ENCODE assay signal across 12 cellular contexts in genomic region chr4:156547439-156547838, GRCh38.
DNase-seq lines count a peak whose midpoint lies in the region; ATAC-seq and TF ChIP-seq lines count a peak whose summit lies in the region.
"Had no signal": no experiment of that assay in that cellular context is flagged by ENCODE, and none has a peak within 500 bp of the region (broad histone marks: within the 10 kb centered on the region; RNA-seq: fewer than 3 reads in every experiment).

No MANE protein-coding gene starts in this region.

- DNase-seq in HCEC 1CT (peak; percentile 81), RWPE2 (ENCODE audit: low spot score) (no peak), foreskin fibroblast (peak; percentile 87 to 93), smooth muscle cell of the brain vasculature (ENCODE audit: low read depth, low spot score) (peak; percentile 32), DMS153 treated with DMSO at 0.1 percent for 48 hours (lab: John Stamatoyannopoulos, UW; ENCODE audit: unreplicated experiment) (no peak), cortex of kidney (lab: John Stamatoyannopoulos, UW) (no peak)
- DNase-seq in activated CD4-positive, alpha-beta T cell treated with anti-CD3 and anti-CD28 coated beads for 1 hour: no peak
- no peak for DNase-seq in activated effector memory CD4-positive, alpha-beta T cell treated with Interleukin-2 at 50 U/mL for 16 hours
- DNase-seq: activated CD8-positive, alpha-beta T cell treated with anti-CD3 and anti-CD28 coated beads, Interleukin-2, amount 10 ng/mL, durations not matched to agents 7 days and 5 days; NCI-H1694 treated with DMSO at 0.1 percent for 48 hours; ovary had no signal

- ATAC-seq in RWPE2 (ENCODE audit: low read depth): peak; percentile 79
- ATAC-seq: activated CD8-positive, alpha-beta T cell treated with anti-CD3 and anti-CD28 coated beads, Interleukin-2, amount 10 ng/mL, durations not matched to agents 7 days and 5 days had no signal

- no peaks in the 10 kb centered on the region for H3K9me3 ChIP-seq in RWPE2 (ENCODE audit: severe bottlenecking)
- H3K9me3 ChIP-seq: ovary had no signal

- no peaks in the 10 kb centered on the region for H3K36me3 ChIP-seq in RWPE2 (ENCODE audit: low read depth)
- H3K36me3 ChIP-seq: cardiac muscle cell, ovary had no signal

- H3K4me1 ChIP-seq in RWPE2 (ENCODE audit: insufficient read depth, poor library complexity, severe bottlenecking): peaks cover 10% of the 10 kb centered on the region

- H3K27ac ChIP-seq in RWPE2 (ENCODE audit: poor library complexity, severe bottlenecking): peak overlapping the region; percentile 29
- H3K27ac ChIP-seq: cardiac muscle cell, ovary had no signal

- H3K27me3 ChIP-seq in RWPE2 (ENCODE audit: insufficient read depth, poor library complexity, severe bottlenecking): no peaks in the 10 kb centered on the region
- H3K27me3 ChIP-seq: cardiac muscle cell, ovary had no signal

- TF ChIP-seq CTCF in RWPE2 (IDR thresholded peaks at IDR 0.05; ENCODE audit: poor library complexity, severe bottlenecking) (no peak), foreskin fibroblast (IDR thresholded peaks at IDR 0.05; ENCODE audit: low read depth, low read length) (no peak)

- H3K4me3 ChIP-seq in RWPE2 (ENCODE audit: severe bottlenecking) (no peak overlapping the region), foreskin fibroblast (ENCODE audit: low read depth in 1 of 2, low read length in 2 of 2) (no peak overlapping the region)
- H3K4me3 ChIP-seq: cardiac muscle cell, ovary had no signal

Comparison
In these comparisons a context has a peak if more than half of its experiments do, and no peak if none do; other contexts are left out.
1. DNase-seq: peak in HCEC 1CT (single experiment), foreskin fibroblast (2 of 2) and smooth muscle cell of the brain vasculature (single experiment); none in RWPE2 (single experiment), activated CD4-positive, alpha-beta T cell treated with anti-CD3 and anti-CD28 coated beads for 1 hour (single experiment), DMS153 treated with DMSO at 0.1 percent for 48 hours (single experiment), activated effector memory CD4-positive, alpha-beta T cell treated with Interleukin-2 at 50 U/mL for 16 hours (single experiment) and cortex of kidney (single experiment).